In genomic region chr12:83198291-83198690, GRCh38 we compare ENCODE assay signal across 21 cellular contexts.
DNase-seq lines count a peak whose midpoint lies in the region; ATAC-seq and TF ChIP-seq lines count a peak whose summit lies in the region.
"Had no signal": no experiment of that assay in that cellular context is flagged by ENCODE, and none has a peak within 500 bp of the region (broad histone marks: within the 10 kb centered on the region; RNA-seq: fewer than 3 reads in every experiment).

No MANE protein-coding gene starts in this region.

- no peak overlapping the region for H3K4me2 ChIP-seq in GM23248 (ENCODE audit: unreplicated experiment)
- H3K4me2 ChIP-seq: BLaER1 treated with 17β-estradiol and CSF1 and Interleukin-3, amounts not matched to agents 10 nM and 100 nM had no signal

- no peaks in the 10 kb centered on the region for H3K79me2 ChIP-seq in GM23248 (ENCODE audit: insufficient read depth)

- TF ChIP-seq EP300 in gastroesophageal sphincter (IDR thresholded peaks at IDR 0.05) = no peak

- no peaks in the 10 kb centered on the region for H3K9me3 ChIP-seq in GM23248 (ENCODE audit: low read depth)
- H3K9me3 ChIP-seq in NT2/D1 (ENCODE audit: insufficient read depth, low read length) = peaks cover 13% of the 10 kb centered on the region
- no peaks in the 10 kb centered on the region for H3K9me3 ChIP-seq in ectodermal cell (ENCODE audit: control insufficient read depth, low read length)
- H3K9me3 ChIP-seq in gastroesophageal sphincter = no peaks in the 10 kb centered on the region
- H3K9me3 ChIP-seq: MG63 had no signal

- ATAC-seq in gastroesophageal sphincter (no peak), GM21529 (IDR thresholded peaks at IDR 0.05; ENCODE audit: unreplicated experiment) (no peak)
- ATAC-seq: PC-3 had no signal

- H3K9ac ChIP-seq in GM23248 (no peak overlapping the region), NT2/D1 (ENCODE audit: insufficient read length, low read depth) (peak overlapping the region; percentile 1)
- H3K9ac ChIP-seq: BLaER1 treated with 17β-estradiol and CSF1 and Interleukin-3, amounts not matched to agents 10 nM and 100 nM had no signal

- H3K4me1 Mint-ChIP-seq in nephron progenitor cell (peaks cover 16% of the 10 kb centered on the region), progenitor cell of endocrine pancreas (ENCODE audit: low read depth) (peaks cover 13% of the 10 kb centered on the region)
- H3K4me1 Mint-ChIP-seq: CD4-positive, alpha-beta memory T cell had no signal

- H3K36me3 ChIP-seq in GM23248 (ENCODE audit: low read depth) (no peaks in the 10 kb centered on the region), NT2/D1 (ENCODE audit: insufficient read depth, insufficient read length, low read length) (no peaks in the 10 kb centered on the region), ectodermal cell (ENCODE audit: control insufficient read depth, insufficient read depth, low read length) (no peaks in the 10 kb centered on the region), gastroesophageal sphincter (no peaks in the 10 kb centered on the region)
- H3K36me3 ChIP-seq: BLaER1 treated with 17β-estradiol and CSF1 and Interleukin-3, amounts not matched to agents 10 nM and 100 nM; MG63 had no signal

- DNase-seq in GM23248 (no peak), NT2/D1 (ENCODE audit: low read depth, low spot score) (no peak), nephron progenitor cell (no peak), progenitor cell of endocrine pancreas (ENCODE audit: low spot score, unreplicated experiment) (no peak), NCI-H1048 (lab: John Stamatoyannopoulos, UW) (no peak)
- DNase-seq: 8988T; CD4-positive, alpha-beta memory T cell; DND-41; GOT3; MG63; NCI-H1417 treated with DMSO at 0.1 percent for 48 hours; NCI-H187; NCI-H526 treated with DMSO at 0.1 percent for 48 hours; PC-3; RPMI8226; SHP77 had no signal

- H4K20me1 ChIP-seq in GM23248 (ENCODE audit: insufficient read depth) = no peaks in the 10 kb centered on the region
- H4K20me1 ChIP-seq: BLaER1 treated with 17β-estradiol and CSF1 and Interleukin-3, amounts not matched to agents 10 nM and 100 nM had no signal

- H2AFZ ChIP-seq in GM23248 = peak overlapping the region; percentile 51; the same call in 1 of the 2 replicates

- peak overlapping the region; percentile 89 for H3K27ac Mint-ChIP-seq in nephron progenitor cell
- H3K27ac Mint-ChIP-seq in progenitor cell of endocrine pancreas = no peak overlapping the region
- H3K27ac Mint-ChIP-seq: CD4-positive, alpha-beta memory T cell had no signal

- in situ Hi-C loops in GM23248 (cut with MboI) = no loop called here

- H3K27me3 ChIP-seq in GM23248 (replicated peaks; ENCODE audit: insufficient read depth) (no peaks in the 10 kb centered on the region), NT2/D1 (ENCODE audit: insufficient read depth, insufficient read length) (no peaks in the 10 kb centered on the region), ectodermal cell (ENCODE audit: control insufficient read depth, insufficient read depth, low read length, poor library complexity, severe bottlenecking) (no peaks in the 10 kb centered on the region), gastroesophageal sphincter (no peaks in the 10 kb centered on the region)
- H3K27me3 ChIP-seq: BLaER1 treated with 17β-estradiol and CSF1 and Interleukin-3, amounts not matched to agents 10 nM and 100 nM; MG63 had no signal

- no peak for TF ChIP-seq POLR2A in gastroesophageal sphincter (IDR thresholded peaks at IDR 0.05)

- no peaks in the 10 kb centered on the region for H3K27me3 Mint-ChIP-seq in nephron progenitor cell (ENCODE audit: low read depth, poor library complexity)
- no peaks in the 10 kb centered on the region for H3K27me3 Mint-ChIP-seq in progenitor cell of endocrine pancreas
- H3K27me3 Mint-ChIP-seq: CD4-positive, alpha-beta memory T cell had no signal

- H3K4me1 ChIP-seq in GM23248 (ENCODE audit: insufficient read depth) = no peaks in the 10 kb centered on the region
- H3K4me1 ChIP-seq in NT2/D1 (ENCODE audit: insufficient read depth, insufficient read length) = no peaks in the 10 kb centered on the region
- peaks cover 12% of the 10 kb centered on the region for H3K4me1 ChIP-seq in ectodermal cell (ENCODE audit: control insufficient read depth, insufficient read depth, low read length)
- H3K4me1 ChIP-seq in gastroesophageal sphincter = no peaks in the 10 kb centered on the region
- H3K4me1 ChIP-seq: BLaER1 treated with 17β-estradiol and CSF1 and Interleukin-3, amounts not matched to agents 10 nM and 100 nM had no signal

- TF ChIP-seq CTCF in nephron progenitor cell (IDR thresholded peaks at IDR 0.05) (no peak), gastroesophageal sphincter (IDR thresholded peaks at IDR 0.05) (no peak), progenitor cell of endocrine pancreas (IDR thresholded peaks at IDR 0.05; ENCODE audit: unreplicated experiment) (no peak)

- no peaks in the 10 kb centered on the region for H3F3A ChIP-seq in GM23248 (ENCODE audit: insufficient read depth)

- no peak overlapping the region for H3K4me3 ChIP-seq in GM23248
- no peak overlapping the region for H3K4me3 ChIP-seq in NT2/D1 (ENCODE audit: insufficient read length, low read depth)
- no peak overlapping the region for H3K4me3 ChIP-seq in ectodermal cell (ENCODE audit: insufficient read depth, low read depth, low read length)
- H3K4me3 ChIP-seq in gastroesophageal sphincter = no peak overlapping the region
- H3K4me3 ChIP-seq: BLaER1 treated with 17β-estradiol and CSF1 and Interleukin-3, amounts not matched to agents 10 nM and 100 nM; SK-N-MC had no signal

- H3K27ac ChIP-seq in GM23248 (no peak overlapping the region), ectodermal cell (ENCODE audit: insufficient read depth, low read depth, low read length, poor library complexity, severe bottlenecking) (peak overlapping the region; percentile 66), gastroesophageal sphincter (no peak overlapping the region)
- H3K27ac ChIP-seq: BLaER1 treated with 17β-estradiol and CSF1 and Interleukin-3, amounts not matched to agents 10 nM and 100 nM; SK-N-MC had no signal

- H3K4me3 Mint-ChIP-seq in nephron progenitor cell (peak overlapping the region; percentile 61), progenitor cell of endocrine pancreas (ENCODE audit: low read depth) (no peak overlapping the region)
- H3K4me3 Mint-ChIP-seq: CD4-positive, alpha-beta memory T cell had no signal

- no peaks in the 10 kb centered on the region for H3K9me2 ChIP-seq in GM23248 (ENCODE audit: insufficient read depth)

- H3K36me3 Mint-ChIP-seq in nephron progenitor cell (ENCODE audit: low read depth) = no peaks in the 10 kb centered on the region
- H3K36me3 Mint-ChIP-seq in progenitor cell of endocrine pancreas (ENCODE audit: insufficient read depth) = no peaks in the 10 kb centered on the region
- H3K36me3 Mint-ChIP-seq: CD4-positive, alpha-beta memory T cell had no signal

- H3K9me3 Mint-ChIP-seq in nephron progenitor cell (peaks cover 19% of the 10 kb centered on the region), progenitor cell of endocrine pancreas (ENCODE audit: low read depth) (peaks cover 6% of the 10 kb centered on the region)
